In genomic region chr12:118103601-118104382, GRCh38 we compare ENCODE assay signal across 8 cellular contexts.
A peak's percentile ranks its signal among the peaks of the same experiment; 100 is the strongest.
DNase-seq lines count a peak whose midpoint lies in the region; ATAC-seq and TF ChIP-seq lines count a peak whose summit lies in the region.

Gene VSIG10 (minus strand): TSS chr12:118104011. CDS start chr12:118103671, 340 bp downstream.

- no peak for TF ChIP-seq CTCF in GM13976 (IDR thresholded peaks at IDR 0.05; ENCODE audit: borderline replicate concordance, control extremely low read depth, extremely low read depth, insufficient read depth, missing control alignments)

- no peaks in the 10 kb centered on the region for H3K9me3 ChIP-seq in duodenal mucosa (ENCODE audit: control insufficient read depth in 1 of 2, low read length in 2 of 2)

- peak; percentile 92 for DNase-seq in AG08396 (ENCODE audit: low spot score)
- peak; percentile 77 for DNase-seq in GM13976 (ENCODE audit: low spot score)
- peak; percentile 65 for DNase-seq in NCI-H1105 treated with DMSO at 0.1 percent for 48 hours (lab: John Stamatoyannopoulos, UW)
- DNase-seq in UCSD-AML1 (lab: John Stamatoyannopoulos, UW; ENCODE audit: unreplicated experiment) = peak; percentile 66
- peak; percentile 90 for DNase-seq in left kidney (ENCODE audit: low read depth, low spot score)
- peak; percentile 1 for DNase-seq in stimulated activated CD4-positive, alpha-beta T cell treated with anti-CD3 and anti-CD28 coated beads, Interleukin-1b, Interleukin-23, amount 100 ng/mL, for 48 hours

- in situ Hi-C loops in GM13976 (cut with MboI; ENCODE audit: low sequenced_read_pairs, unreplicated experiment) = no loop called here

- no peaks in the 10 kb centered on the region for H3K36me3 ChIP-seq in duodenal mucosa (ENCODE audit: control insufficient read depth in 1 of 2, insufficient read depth in 2 of 2, low read length in 2 of 2)

- peak within 1 kb of the TSS; percentile 50 for H3K27ac ChIP-seq in duodenal mucosa (ENCODE audit: low read depth, low read length)

- H3K4me3 ChIP-seq in duodenal mucosa (ENCODE audit: low read depth in 1 of 2, low read length in 2 of 2) = peak within 1 kb of the TSS; percentile 82 to 83

- H3K4me1 ChIP-seq in duodenal mucosa (ENCODE audit: control insufficient read depth in 1 of 2, insufficient read depth in 2 of 2, low read length in 2 of 2) = peaks cover 15 to 17% of the 10 kb centered on the region in 2 donors

- ATAC-seq in GM18517 (IDR thresholded peaks at IDR 0.05; ENCODE audit: unreplicated experiment) = no peak

- H3K27me3 ChIP-seq in duodenal mucosa (ENCODE audit: control insufficient read depth in 1 of 2, insufficient read depth in 2 of 2, low read length in 2 of 2) = no peaks in the 10 kb centered on the region

- peak within 1 kb of the TSS; percentile 75 to 81 for H3K9ac ChIP-seq in duodenal mucosa (ENCODE audit: low read depth in 1 of 2, low read length in 2 of 2)

Comparison
In these comparisons a context has a peak if more than half of its experiments do, and no peak if none do; other contexts are left out.
1. DNase-seq: peak in every context shown above with its lines; median percentile 92 in AG08396; 90 in left kidney; 77 in GM13976; 66 in UCSD-AML1; 65 in NCI-H1105 treated with DMSO at 0.1 percent for 48 hours; 1 in stimulated activated CD4-positive, alpha-beta T cell treated with anti-CD3 and anti-CD28 coated beads, Interleukin-1b, Interleukin-23, amount 100 ng/mL, for 48 hours.